Comparison of ENCODE assay signal across 10 cellular contexts in the genomic region with DNA sequence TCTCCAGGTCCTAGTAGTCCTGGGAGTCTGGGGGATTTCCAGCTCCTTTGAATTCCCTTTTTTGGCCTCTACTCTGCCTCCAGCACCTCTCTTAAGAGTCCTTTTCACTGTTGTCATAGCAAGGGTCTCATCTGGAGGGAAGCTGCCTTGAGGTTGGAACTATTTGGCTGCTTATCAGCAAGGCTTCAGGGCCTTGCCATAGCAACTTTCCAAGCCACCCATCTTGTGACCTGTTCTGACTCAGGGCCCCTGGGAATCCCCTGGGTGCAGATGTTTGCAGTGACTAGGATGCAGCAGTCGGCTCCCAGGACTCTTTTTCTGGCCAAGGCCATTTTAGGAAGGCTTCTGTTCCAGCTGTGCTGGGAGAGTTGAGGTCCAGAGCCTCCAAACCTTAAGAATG. TPM values are rescaled to one million over a fixed set of nuclear protein-coding genes. Genes with fewer than 3 reads are reported as not detected.
DNase-seq lines count a peak whose midpoint lies in the region; ATAC-seq, FAIRE-seq and TF ChIP-seq lines count a peak whose summit lies in the region.
"Had no signal": no experiment of that assay in that cellular context is flagged by ENCODE, and none has a peak within 500 bp of the region (broad histone marks: within the 10 kb centered on the region; RNA-seq: fewer than 3 reads in every experiment).

No MANE protein-coding gene starts in this region.

- H3K4me1 ChIP-seq in endothelial cell of umbilical vein (ENCODE audit: control insufficient read depth, extremely low read depth, insufficient read depth, low read length) (peaks cover 65% of the 10 kb centered on the region), sigmoid colon (peaks cover 0 to 87% (median 60%) of the 10 kb centered on the region in 4 donors), small intestine (ENCODE audit: control insufficient read depth in 2 of 2, insufficient read depth in 1 of 2, low read depth in 1 of 2, low read length in 1 of 2) (peaks cover 0 to 8% of the 10 kb centered on the region in 2 donors)

- no peaks in the 10 kb centered on the region for H3K9me3 Mint-ChIP-seq in IgD-negative memory B cell

- H3K36me3 Mint-ChIP-seq in IgD-negative memory B cell, result peaks cover 9% of the 10 kb centered on the region

- TF ChIP-seq POLR2A in endothelial cell of umbilical vein (IDR thresholded peaks at IDR 0.05; ENCODE audit: low read depth, low read length) (no peak), sigmoid colon (IDR thresholded peaks at IDR 0.05) (no peak)

- DNase-seq in GF-D8 (lab: John Stamatoyannopoulos, UW) (peak; percentile 12), endothelial cell of umbilical vein (ENCODE audit: low read depth, low spot score) (peak; percentile 28), sigmoid colon (no peak), hippocampal formation (lab: John Stamatoyannopoulos, UW) (no peak), small intestine (no peak)
- DNase-seq in activated CD8-positive, alpha-beta memory T cell treated with anti-CD3 and anti-CD28 coated beads, Interleukin-2, amount 50 U/mL, for 48 hours, result no peak

- peak in 1 of 4 donors; percentile 2 for TF ChIP-seq EP300 in sigmoid colon (IDR thresholded peaks at IDR 0.05)

- no TSS peak for BruUV-seq in endothelial cell of umbilical vein (replicated peaks; lab: Mats Ljungman, UMichigan)

- H3K27me3 ChIP-seq in endothelial cell of umbilical vein (ENCODE audit: control insufficient read depth in 2 of 2, insufficient read depth in 2 of 2, low read length in 2 of 2) (no peaks in the 10 kb centered on the region), sigmoid colon (no peaks in the 10 kb centered on the region), small intestine (ENCODE audit: control insufficient read depth in 2 of 2, insufficient read depth in 2 of 2, low read length in 2 of 2) (no peaks in the 10 kb centered on the region)
- H3K27me3 ChIP-seq: cardiac muscle cell had no signal

- H3K36me3 ChIP-seq in endothelial cell of umbilical vein (ENCODE audit: control insufficient read depth in 2 of 2, extremely low read depth in 1 of 2, insufficient read depth in 2 of 2, low read length in 2 of 2), result peaks cover 15 to 18% of the 10 kb centered on the region in 2 experiments
- H3K36me3 ChIP-seq in sigmoid colon, result peaks cover 0 to 28% (median 21%) of the 10 kb centered on the region in 4 donors
- peaks cover 2 to 3% of the 10 kb centered on the region in 2 donors for H3K36me3 ChIP-seq in small intestine (ENCODE audit: control insufficient read depth in 2 of 2, insufficient read depth in 2 of 2, low read length in 2 of 2)
- H3K36me3 ChIP-seq: cardiac muscle cell had no signal

- H3K4me3 ChIP-seq in endothelial cell of umbilical vein (replicated peaks in 1 of 3; ENCODE audit: insufficient read depth in 1 of 3, low read depth in 1 of 3, low read length in 3 of 3) (no peak overlapping the region), sigmoid colon (no peak overlapping the region), small intestine (ENCODE audit: low read depth in 1 of 2, low read length in 2 of 2) (no peak overlapping the region)
- H3K4me3 ChIP-seq: cardiac muscle cell had no signal

- 58 to 69% methylated on average over 1 of the region's 1 CpG for whole genome bisulfite sequencing in sigmoid colon, 2 donors
- 65 to 88% (median 73%) methylated on average over 1 of the region's 1 CpG for WGBS in small intestine, 3 donors

- no peak overlapping the region for H3K9ac ChIP-seq in endothelial cell of umbilical vein (replicated peaks; ENCODE audit: extremely low read depth, insufficient read depth, low read length)

- peak overlapping the region; percentile 70 to 83 (median 73) for H3K27ac Mint-ChIP-seq in IgD-negative memory B cell

- peaks cover 60 to 84% (median 65%) of the 10 kb centered on the region in 3 donors for H3K4me1 Mint-ChIP-seq in IgD-negative memory B cell

- H3K9me1 ChIP-seq in endothelial cell of umbilical vein (replicated peaks; ENCODE audit: control insufficient read depth, extremely low read depth, insufficient read depth, low read length), result no peaks in the 10 kb centered on the region

- no peak overlapping the region for H3K4me2 ChIP-seq in endothelial cell of umbilical vein (ENCODE audit: insufficient read depth, low read length)

- H3K79me2 ChIP-seq in endothelial cell of umbilical vein (ENCODE audit: control insufficient read depth, insufficient read depth, low read length), result peaks cover 78% of the 10 kb centered on the region

- H3K9me3 ChIP-seq in endothelial cell of umbilical vein (replicated peaks; ENCODE audit: control insufficient read depth, insufficient read depth, low read length) (no peaks in the 10 kb centered on the region), sigmoid colon (no peaks in the 10 kb centered on the region), small intestine (ENCODE audit: control insufficient read depth, low read depth) (no peaks in the 10 kb centered on the region)

- dilution Hi-C loops in endothelial cell of umbilical vein (cut with MboI; ENCODE audit: extremely low pct_ligation_motif_present, low sequenced_read_pairs), result no loop called here

- H3K27ac ChIP-seq in endothelial cell of umbilical vein (ENCODE audit: insufficient read depth, low read depth, low read length) (peak overlapping the region; percentile 22), sigmoid colon (peak overlapping the region; percentile 65 to 95 (median 92)), small intestine (ENCODE audit: low read depth in 1 of 2, low read length in 1 of 2) (peak overlapping the region in 1 of 2 donors; percentile 68)
- H3K27ac ChIP-seq: cardiac muscle cell had no signal

- H3K27me3 Mint-ChIP-seq in IgD-negative memory B cell, result no peaks in the 10 kb centered on the region

- no peak for ATAC-seq in GM18870 (IDR thresholded peaks at IDR 0.05; ENCODE audit: unreplicated experiment)

- intact Hi-C loops in endothelial cell of umbilical vein (cut with micrococcal nuclease) (no loop called here), sigmoid colon (cut with DNase I) (no loop called here)

- CTCF ChIA-PET in endothelial cell of umbilical vein (lab: Charles Lee), result interaction anchor here (1.0 to 2.7 kb wide), 3 partner anchors 9 to 19 kb away, joined by 3 to 12 read pairs (median 4); no protein-coding TSS in a partner anchor

- H4K20me1 ChIP-seq in endothelial cell of umbilical vein (replicated peaks; ENCODE audit: control insufficient read depth, extremely low read depth, insufficient read depth, low read length), result no peaks in the 10 kb centered on the region

- POLR2A ChIA-PET in endothelial cell of umbilical vein (lab: Charles Lee), result no interaction called here

- H2AFZ ChIP-seq in endothelial cell of umbilical vein (ENCODE audit: low read depth, low read length), result no peak overlapping the region

- FAIRE-seq in endothelial cell of umbilical vein (lab: Jason Lieb, UNC) (no peak), small intestine (lab: Jason Lieb, UNC) (no peak)
- FAIRE-seq: GM12892 had no signal

- H3K4me3 Mint-ChIP-seq in IgD-negative memory B cell, result peak overlapping the region in 2 of 4 donors; percentile 45 to 87

- TF ChIP-seq CTCF in endothelial cell of umbilical vein (IDR thresholded peaks at IDR 0.05; ENCODE audit: extremely low read depth in 1 of 2, insufficient read depth in 1 of 2, low read depth in 1 of 2, low read length in 2 of 2) (no peak), sigmoid colon (IDR thresholded peaks at IDR 0.05) (no peak)

TF ChIP-seq in endothelial cell of umbilical vein, 7 proteins besides CTCF, POLR2A, EP300 and RAD21:
- no peak for TF ChIP-seq MYC (IDR thresholded peaks at IDR 0.05; ENCODE audit: low read depth, low read length)
- no peak for TF ChIP-seq GATA2 (IDR thresholded peaks at IDR 0.05; ENCODE audit: insufficient read depth, insufficient read length, low read depth, low read length)
- TF ChIP-seq, protein P1, sequence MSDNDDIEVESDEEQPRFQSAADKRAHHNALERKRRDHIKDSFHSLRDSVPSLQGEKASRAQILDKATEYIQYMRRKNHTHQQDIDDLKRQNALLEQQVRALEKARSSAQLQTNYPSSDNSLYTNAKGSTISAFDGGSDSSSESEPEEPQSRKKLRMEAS (IDR thresholded peaks at IDR 0.05; ENCODE audit: insufficient read depth, insufficient read length), result no peak
- no peak for TF ChIP-seq EZH2 (IDR thresholded peaks at IDR 0.05; ENCODE audit: borderline replicate concordance, low read depth, low read length, severe bottlenecking)
- TF ChIP-seq JUN (IDR thresholded peaks at IDR 0.05; ENCODE audit: borderline replicate concordance, insufficient read depth, insufficient read length, low read depth), result no peak
- no peak for TF ChIP-seq POLR2AphosphoS5 (IDR thresholded peaks at IDR 0.05; ENCODE audit: insufficient read depth, low read depth, low read length)
- no peak for TF ChIP-seq FOS (IDR thresholded peaks at IDR 0.05; ENCODE audit: borderline replicate concordance, insufficient read depth, low read length)

RNA-seq across cellular contexts. Expression of a gene that starts 12.4 kb away (rescaled TPM):
- 63.3 TPM for polyA plus RNA-seq in IgD-negative memory B cell
- total RNA-seq in endothelial cell of umbilical vein, result 127 and 135 TPM in 2 replicates
- 167 and 174 TPM in 2 replicates for polyA plus RNA-seq in endothelial cell of umbilical vein
- 167 and 187 TPM in 2 replicates for polyA plus RNA-seq in endothelial cell of umbilical vein (2011; cell fraction: cytosol; rRNA removed)
- 71.4 and 78.6 TPM in 2 replicates for polyA plus RNA-seq in endothelial cell of umbilical vein (2011; cell fraction: nucleus; rRNA removed)
- polyA plus RNA-seq in endothelial cell of umbilical vein (2012), result 153 and 185 TPM in 2 replicates
- polyA minus RNA-seq in endothelial cell of umbilical vein, result 66.6 and 89.4 TPM in 2 replicates
- polyA minus RNA-seq in endothelial cell of umbilical vein (2011; cell fraction: cytosol; rRNA and poly(A)+ RNA removed), result 6.9 TPM
- 29.8 and 37.1 TPM in 2 replicates for polyA minus RNA-seq in endothelial cell of umbilical vein (2011; cell fraction: nucleus; rRNA and poly(A)+ RNA removed)
- total RNA-seq in sigmoid colon, result 100 to 1,000 TPM; 348 to 511 (median 395) TPM
- polyA plus RNA-seq in sigmoid colon, result 10 to 100 TPM; 43.9 to 78.4 (median 75.7) TPM
- 10 to 100 TPM; 16.3 to 47.8 (median 34.9) TPM for polyA plus RNA-seq in small intestine

RNA-seq across cellular contexts. Expression of a gene that starts 56.8 kb away (rescaled TPM):
- polyA plus RNA-seq in IgD-negative memory B cell (10.5 TPM), endothelial cell of umbilical vein (29.8 and 33.1 TPM in 2 replicates), sigmoid colon (10 to 100 TPM in 1 of 3 donors, 1 to 10 TPM in 2; 2.5 to 13.8 (median 4.8) TPM), small intestine (100 to 1,000 TPM in 2 of 3 donors, 10 to 100 TPM in 1; 79.6 to 135 (median 123) TPM)
- total RNA-seq in endothelial cell of umbilical vein (26.3 and 33.2 TPM in 2 replicates), sigmoid colon (10 to 100 TPM in 3 of 4 donors, 1 to 10 TPM in 1; 4.3 to 17.1 (median 11.7) TPM)
- 25.8 and 29.4 TPM in 2 replicates for polyA plus RNA-seq in endothelial cell of umbilical vein (2011; cell fraction: cytosol; rRNA removed)
- polyA plus RNA-seq in endothelial cell of umbilical vein (2011; cell fraction: nucleus; rRNA removed), result 49.2 and 50.3 TPM in 2 replicates
- polyA plus RNA-seq in endothelial cell of umbilical vein (2012), result 23.0 and 30.6 TPM in 2 replicates
- 23.0 and 24.0 TPM in 2 replicates for polyA minus RNA-seq in endothelial cell of umbilical vein
- 9.2 TPM for polyA minus RNA-seq in endothelial cell of umbilical vein (2011; cell fraction: cytosol; rRNA and poly(A)+ RNA removed)
- polyA minus RNA-seq in endothelial cell of umbilical vein (2011; cell fraction: nucleus; rRNA and poly(A)+ RNA removed), result 9.7 and 13.6 TPM in 2 replicates

Comparison
In these comparisons a context has a peak if more than half of its experiments do, and no peak if none do; other contexts are left out.
1. DNase-seq: peak in GF-D8 (single experiment) and endothelial cell of umbilical vein (single experiment); none in sigmoid colon (single experiment), hippocampal formation (0 of 2), activated CD8-positive, alpha-beta memory T cell treated with anti-CD3 and anti-CD28 coated beads, Interleukin-2, amount 50 U/mL, for 48 hours (single experiment) and small intestine (single experiment).